In genomic region chr19:4352701-4353121, GRCh38 we compare ENCODE assay signal across 1 cellular context.
TF ChIP-seq lines count a peak whose summit lies in the region.

No MANE protein-coding gene starts in this region.

TF ChIP-seq in SK-N-SH treated with all-trans-retinoic acid at 6 μM for 48 hours, 23 proteins besides CTCF, POLR2A, EP300 and RAD21 (continued from another document):
- TF ChIP-seq, protein P1, sequence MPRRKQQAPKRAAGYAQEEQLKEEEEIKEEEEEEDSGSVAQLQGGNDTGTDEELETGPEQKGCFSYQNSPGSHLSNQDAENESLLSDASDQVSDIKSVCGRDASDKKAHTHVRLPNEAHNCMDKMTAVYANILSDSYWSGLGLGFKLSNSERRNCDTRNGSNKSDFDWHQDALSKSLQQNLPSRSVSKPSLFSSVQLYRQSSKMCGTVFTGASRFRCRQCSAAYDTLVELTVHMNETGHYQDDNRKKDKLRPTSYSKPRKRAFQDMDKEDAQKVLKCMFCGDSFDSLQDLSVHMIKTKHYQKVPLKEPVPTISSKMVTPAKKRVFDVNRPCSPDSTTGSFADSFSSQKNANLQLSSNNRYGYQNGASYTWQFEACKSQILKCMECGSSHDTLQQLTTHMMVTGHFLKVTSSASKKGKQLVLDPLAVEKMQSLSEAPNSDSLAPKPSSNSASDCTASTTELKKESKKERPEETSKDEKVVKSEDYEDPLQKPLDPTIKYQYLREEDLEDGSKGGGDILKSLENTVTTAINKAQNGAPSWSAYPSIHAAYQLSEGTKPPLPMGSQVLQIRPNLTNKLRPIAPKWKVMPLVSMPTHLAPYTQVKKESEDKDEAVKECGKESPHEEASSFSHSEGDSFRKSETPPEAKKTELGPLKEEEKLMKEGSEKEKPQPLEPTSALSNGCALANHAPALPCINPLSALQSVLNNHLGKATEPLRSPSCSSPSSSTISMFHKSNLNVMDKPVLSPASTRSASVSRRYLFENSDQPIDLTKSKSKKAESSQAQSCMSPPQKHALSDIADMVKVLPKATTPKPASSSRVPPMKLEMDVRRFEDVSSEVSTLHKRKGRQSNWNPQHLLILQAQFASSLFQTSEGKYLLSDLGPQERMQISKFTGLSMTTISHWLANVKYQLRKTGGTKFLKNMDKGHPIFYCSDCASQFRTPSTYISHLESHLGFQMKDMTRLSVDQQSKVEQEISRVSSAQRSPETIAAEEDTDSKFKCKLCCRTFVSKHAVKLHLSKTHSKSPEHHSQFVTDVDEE (CRISPR knock-in tag; IDR thresholded peaks at IDR 0.05): no peak
- TF ChIP-seq ESRRG (CRISPR knock-in tag; IDR thresholded peaks at IDR 0.05) (no peak), ARNTL (CRISPR knock-in tag; IDR thresholded peaks at IDR 0.05; ENCODE audit: borderline replicate concordance, low read depth) (no peak), CSDC2 (CRISPR knock-in tag; IDR thresholded peaks at IDR 0.05) (no peak), TOX (CRISPR knock-in tag; IDR thresholded peaks at IDR 0.05; ENCODE audit: borderline replicate concordance) (no peak), ZFP30 (CRISPR knock-in tag; IDR thresholded peaks at IDR 0.05) (no peak), CSRNP3 (CRISPR knock-in tag; IDR thresholded peaks at IDR 0.05) (no peak), ZNF70 (CRISPR knock-in tag; IDR thresholded peaks at IDR 0.05) (no peak), ZNF565 (CRISPR knock-in tag; conservative IDR thresholded peaks at IDR 0.05; ENCODE audit: low read depth) (no peak), RARB (CRISPR knock-in tag; IDR thresholded peaks at IDR 0.05) (no peak), SNAI2 (CRISPR knock-in tag; IDR thresholded peaks at IDR 0.05) (no peak), TCF4 (CRISPR knock-in tag; IDR thresholded peaks at IDR 0.05; ENCODE audit: borderline replicate concordance) (no peak), ZFP3 (CRISPR knock-in tag; IDR thresholded peaks at IDR 0.05) (no peak)
- TF ChIP-seq, protein P2, sequence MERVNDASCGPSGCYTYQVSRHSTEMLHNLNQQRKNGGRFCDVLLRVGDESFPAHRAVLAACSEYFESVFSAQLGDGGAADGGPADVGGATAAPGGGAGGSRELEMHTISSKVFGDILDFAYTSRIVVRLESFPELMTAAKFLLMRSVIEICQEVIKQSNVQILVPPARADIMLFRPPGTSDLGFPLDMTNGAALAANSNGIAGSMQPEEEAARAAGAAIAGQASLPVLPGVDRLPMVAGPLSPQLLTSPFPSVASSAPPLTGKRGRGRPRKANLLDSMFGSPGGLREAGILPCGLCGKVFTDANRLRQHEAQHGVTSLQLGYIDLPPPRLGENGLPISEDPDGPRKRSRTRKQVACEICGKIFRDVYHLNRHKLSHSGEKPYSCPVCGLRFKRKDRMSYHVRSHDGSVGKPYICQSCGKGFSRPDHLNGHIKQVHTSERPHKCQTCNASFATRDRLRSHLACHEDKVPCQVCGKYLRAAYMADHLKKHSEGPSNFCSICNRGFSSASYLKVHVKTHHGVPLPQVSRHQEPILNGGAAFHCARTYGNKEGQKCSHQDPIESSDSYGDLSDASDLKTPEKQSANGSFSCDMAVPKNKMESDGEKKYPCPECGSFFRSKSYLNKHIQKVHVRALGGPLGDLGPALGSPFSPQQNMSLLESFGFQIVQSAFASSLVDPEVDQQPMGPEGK (CRISPR knock-in tag; IDR thresholded peaks at IDR 0.05; ENCODE audit: borderline replicate concordance): no peak
TF ChIP-seq in SK-N-SH treated with all-trans-retinoic acid at 6 μM for 48 hours: peak in this region for 0.
